Comparison of ENCODE assay signal across 1 cellular context in genomic region chr6:53818845-53819609, GRCh38.
TF ChIP-seq lines count a peak whose summit lies in the region.

No MANE protein-coding gene starts in this region.

TF ChIP-seq in GM23338, 12 proteins besides CTCF, POLR2A, EP300 and RAD21 (continued from another document):
- TF ChIP-seq REST (IDR thresholded peaks at IDR 0.05; ENCODE audit: unreplicated experiment): no peak
- TF ChIP-seq NANOG (IDR thresholded peaks at IDR 0.05; ENCODE audit: borderline replicate concordance): no peak
- TF ChIP-seq ZNF462 (CRISPR knock-in tag; IDR thresholded peaks at IDR 0.05): no peak
- no peak for TF ChIP-seq ZNF331 (CRISPR knock-in tag; IDR thresholded peaks at IDR 0.05; ENCODE audit: low read depth)
- no peak for TF ChIP-seq EZH2phosphoT487 (IDR thresholded peaks at IDR 0.05; ENCODE audit: unreplicated experiment)
- TF ChIP-seq POLR2AphosphoS5 (IDR thresholded peaks at IDR 0.05; ENCODE audit: low read depth): no peak
- TF ChIP-seq EZH2 (IDR thresholded peaks at IDR 0.05; ENCODE audit: low read depth, unreplicated experiment): no peak
